ENCODE assay signal across 29 cellular contexts in the genomic region with DNA sequence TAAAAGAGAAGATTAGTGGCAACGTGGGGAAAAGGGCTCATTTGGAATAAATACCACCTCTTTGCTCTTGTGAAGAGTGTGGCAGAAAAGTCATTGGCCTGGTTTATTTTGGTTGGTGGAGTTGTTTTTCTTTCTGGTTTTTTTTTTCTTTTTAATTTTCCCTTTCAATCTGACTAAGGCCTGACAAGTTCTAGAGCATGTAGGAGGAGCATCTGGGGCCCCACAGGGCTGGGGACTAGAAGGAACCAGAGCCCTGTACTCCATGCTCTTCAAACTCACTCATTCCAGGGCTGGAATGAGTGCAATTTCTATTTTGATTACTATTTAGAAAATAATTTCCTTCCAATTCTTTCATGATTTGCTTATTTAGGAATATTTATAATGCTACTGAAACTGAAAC. TPM values are rescaled to one million over a fixed set of nuclear protein-coding genes. Genes with fewer than 3 reads are reported as not detected.
"Had no signal": no experiment of that assay in that cellular context is flagged by ENCODE, and none has a peak within 500 bp of the region (broad histone marks: within the 10 kb centered on the region; RNA-seq: fewer than 3 reads in every experiment).

No MANE protein-coding gene starts in this region.

- H3K9me3 Mint-ChIP-seq: activated CD4-positive, alpha-beta memory T cell treated with anti-CD3 and anti-CD28 coated beads, Interleukin-2, amount 10 ng/mL, durations not matched to agents 7 days and 5 days; activated CD4-positive, alpha-beta T cell treated with anti-CD3 and anti-CD28 coated beads, Interleukin-2, amount 10 ng/mL, durations not matched to agents 24 days and 14 days; activated naive CD4-positive, alpha-beta T cell treated with anti-CD3 and anti-CD28 coated beads for 36 hours; activated naive CD8-positive, alpha-beta T cell treated with anti-CD3 and anti-CD28 coated beads for 36 hours; endodermal cell; neural crest cell had no signal

- H3K36me3 Mint-ChIP-seq: activated CD8-positive, alpha-beta memory T cell treated with anti-CD3 and anti-CD28 coated beads, Interleukin-2, amount 10 ng/mL, durations not matched to agents 7 days and 5 days had no signal

- H3K4me1 ChIP-seq: adrenal gland, pancreas, prostate gland, testis, transverse colon had no signal

- H3K27ac ChIP-seq: adrenal gland, body of pancreas, coronary artery, pancreas, prostate gland, testis, transverse colon, WERI-Rb-1 had no signal

- H3K4me3 Mint-ChIP-seq: activated CD4-positive, alpha-beta memory T cell treated with anti-CD3 and anti-CD28 coated beads, Interleukin-2, amount 10 ng/mL, durations not matched to agents 7 days and 5 days; activated CD4-positive, alpha-beta T cell treated with anti-CD3 and anti-CD28 coated beads, Interleukin-2, amount 10 ng/mL, durations not matched to agents 24 days and 14 days; activated CD8-positive, alpha-beta memory T cell treated with anti-CD3 and anti-CD28 coated beads, Interleukin-2, amount 10 ng/mL, durations not matched to agents 7 days and 5 days; activated naive CD4-positive, alpha-beta T cell treated with anti-CD3 and anti-CD28 coated beads for 36 hours; activated naive CD8-positive, alpha-beta T cell treated with anti-CD3 and anti-CD28 coated beads for 36 hours; endodermal cell; naive thymus-derived CD8-positive, alpha-beta T cell; neural crest cell had no signal

- DNase-seq: activated CD4-positive, alpha-beta memory T cell treated with anti-CD3 and anti-CD28 coated beads, Interleukin-2, amount 10 ng/mL, durations not matched to agents 7 days and 5 days; activated CD8-positive, alpha-beta memory T cell treated with anti-CD3 and anti-CD28 coated beads, Interleukin-2, amount 10 ng/mL, durations not matched to agents 7 days and 5 days; activated effector memory CD4-positive, alpha-beta T cell treated with anti-CD3 and anti-CD28 coated beads, Interleukin-2, amount 50 U/mL, for 16 hours; activated naive CD4-positive, alpha-beta T cell treated with anti-CD3 and anti-CD28 coated beads for 36 hours; activated naive CD8-positive, alpha-beta T cell treated with anti-CD3 and anti-CD28 coated beads for 36 hours; adrenal gland; aorta; body of pancreas; endodermal cell; hippocampal formation; mesenchymal stem cell; naive thymus-derived CD8-positive, alpha-beta T cell; nucleus accumbens; pancreas; retina; stimulated activated CD4-positive, alpha-beta T cell treated with anti-CD3 and anti-CD28 coated beads, Interleukin-12 subunit alpha, Interleukin-12 subunit beta, amount 100 ng/mL, for 4 hours; stimulated activated CD4-positive, alpha-beta T cell treated with anti-CD3 and anti-CD28 coated beads, Interleukin-4, amount 100 ng/mL, for 1 hour; stimulated activated naive CD8-positive, alpha-beta T cell treated with anti-CD3 and anti-CD28 coated beads, Interleukin-15, Interleukin-2, amounts not matched to agents 100 U/mL and 50 U/mL, for 24 hours; testis; transverse colon; WERI-Rb-1 had no signal

- ATAC-seq: activated CD4-positive, CD25-positive, alpha-beta regulatory T cell treated with anti-CD3 and anti-CD28 coated beads, Interleukin-2, amount 50 U/mL, for 24 hours; activated CD8-positive, alpha-beta memory T cell treated with anti-CD3 and anti-CD28 coated beads, Interleukin-2, amount 10 ng/mL, durations not matched to agents 7 days and 5 days; body of pancreas; esophagus mucosa; naive thymus-derived CD8-positive, alpha-beta T cell; pancreas; sciatic nerve; stimulated activated naive CD8-positive, alpha-beta T cell treated with anti-CD3 and anti-CD28 coated beads, Interleukin-15, Interleukin-2, amounts not matched to agents 100 U/mL and 50 U/mL, for 24 hours had no signal

- H3K36me3 ChIP-seq: adrenal gland, pancreas, prostate gland, transverse colon, WERI-Rb-1 had no signal

- H3K27me3 ChIP-seq: testis had no signal

- H3K4me1 Mint-ChIP-seq: activated CD4-positive, alpha-beta memory T cell treated with anti-CD3 and anti-CD28 coated beads, Interleukin-2, amount 10 ng/mL, durations not matched to agents 7 days and 5 days; activated CD4-positive, alpha-beta T cell treated with anti-CD3 and anti-CD28 coated beads, Interleukin-2, amount 10 ng/mL, durations not matched to agents 24 days and 14 days; activated CD8-positive, alpha-beta memory T cell treated with anti-CD3 and anti-CD28 coated beads, Interleukin-2, amount 10 ng/mL, durations not matched to agents 7 days and 5 days; endodermal cell had no signal

- H3K4me3 ChIP-seq: adrenal gland, body of pancreas, coronary artery, pancreas, prostate gland, skin epidermis, testis, transverse colon had no signal

- H3K27ac Mint-ChIP-seq: activated CD4-positive, alpha-beta memory T cell treated with anti-CD3 and anti-CD28 coated beads, Interleukin-2, amount 10 ng/mL, durations not matched to agents 7 days and 5 days; activated CD4-positive, alpha-beta T cell treated with anti-CD3 and anti-CD28 coated beads, Interleukin-2, amount 10 ng/mL, durations not matched to agents 24 days and 14 days; activated CD8-positive, alpha-beta memory T cell treated with anti-CD3 and anti-CD28 coated beads, Interleukin-2, amount 10 ng/mL, durations not matched to agents 7 days and 5 days; activated naive CD4-positive, alpha-beta T cell treated with anti-CD3 and anti-CD28 coated beads for 36 hours; activated naive CD8-positive, alpha-beta T cell treated with anti-CD3 and anti-CD28 coated beads for 36 hours; endodermal cell; naive thymus-derived CD8-positive, alpha-beta T cell had no signal

RNA-seq across cellular contexts. Expression of a gene that starts 13.3 kb away (rescaled TPM):
- total RNA-seq: activated CD8-positive, alpha-beta memory T cell treated with anti-CD3 and anti-CD28 coated beads, Interleukin-2, amount 10 ng/mL, durations not matched to agents 7 days and 5 days; activated naive CD4-positive, alpha-beta T cell treated with anti-CD3 and anti-CD28 coated beads for 36 hours; activated naive CD8-positive, alpha-beta T cell treated with anti-CD3 and anti-CD28 coated beads for 36 hours; naive thymus-derived CD8-positive, alpha-beta T cell; transverse colon had no signal
- polyA plus RNA-seq: naive thymus-derived CD8-positive, alpha-beta T cell had no signal
